ENCODE assay signal across 8 cellular contexts in the genomic region with DNA sequence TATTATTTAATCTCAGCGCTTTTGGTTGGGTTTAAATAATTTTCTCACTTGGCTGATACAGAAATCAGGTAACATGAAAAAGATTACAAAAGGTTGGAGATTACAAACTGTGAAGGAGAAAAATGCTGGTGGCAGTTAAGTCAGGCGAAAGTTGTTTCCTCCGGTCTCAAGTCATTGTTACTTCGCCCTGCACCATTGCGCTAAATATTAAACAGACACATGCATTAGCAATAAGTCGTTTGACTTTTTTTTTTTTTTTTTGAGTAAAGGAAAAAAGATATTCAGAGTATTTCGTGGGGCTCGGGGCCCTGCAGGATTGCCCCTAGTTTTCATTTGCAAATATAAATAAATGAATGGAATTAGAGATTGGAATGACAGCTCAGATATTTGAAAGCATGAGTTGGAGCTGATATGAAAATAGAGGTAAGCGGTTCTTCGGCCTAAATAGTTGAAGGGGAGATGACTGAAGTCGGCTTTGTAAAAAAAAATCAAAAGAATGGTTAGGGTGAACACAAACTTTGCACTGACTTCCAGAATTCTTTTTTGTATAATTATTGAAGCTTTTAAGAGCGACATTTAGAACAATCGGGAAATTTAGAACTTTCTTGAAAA. TPM values are rescaled to one million over a fixed set of nuclear protein-coding genes. Genes with fewer than 3 reads are reported as not detected.
A peak's percentile ranks its signal among the peaks of the same experiment; 100 is the strongest.
DNase-seq lines count a peak whose midpoint lies in the region; ATAC-seq and TF ChIP-seq lines count a peak whose summit lies in the region.

No MANE protein-coding gene starts in this region.

- H3K4me3 ChIP-seq in SK-N-MC (peak overlapping the region; percentile 94), fibroblast of villous mesenchyme (ENCODE audit: low read depth, low read length) (peak overlapping the region; percentile 90), skeletal muscle cell (ENCODE audit: low read depth, low read length) (peak overlapping the region; percentile 84)

- H3K9me3 ChIP-seq in SK-N-MC (ENCODE audit: low read depth, low read length): no peaks in the 10 kb centered on the region

- no peak overlapping the region for H3K27ac ChIP-seq in SK-N-MC

- ATAC-seq in HG02884 (IDR thresholded peaks at IDR 0.05; ENCODE audit: unreplicated experiment) (no peak), GM18867 (IDR thresholded peaks at IDR 0.05; ENCODE audit: unreplicated experiment) (no peak)

- H3K9ac ChIP-seq in SK-N-MC (ENCODE audit: insufficient read length): peak overlapping the region; percentile 94

- no peaks in the 10 kb centered on the region for H3K36me3 ChIP-seq in SK-N-MC (ENCODE audit: insufficient read depth, low read length)

- DNase-seq in DMS 273 (lab: John Stamatoyannopoulos, UW; ENCODE audit: unreplicated experiment) (peak; percentile 50), DMS 273 treated with DMSO at 0.1 percent for 48 hours (lab: John Stamatoyannopoulos, UW) (no peak), SK-N-MC (ENCODE audit: low read depth, low spot score) (no peak), fibroblast of villous mesenchyme (ENCODE audit: low read depth) (no peak), skeletal muscle cell (ENCODE audit: low read depth) (no peak)
- no peak for DNase-seq in activated CD4-positive, CD25-positive, alpha-beta regulatory T cell (lab: John Stamatoyannopoulos, UW)

- no peak for TF ChIP-seq CTCF in fibroblast of villous mesenchyme (IDR thresholded peaks at IDR 0.05; ENCODE audit: insufficient read depth, low read depth, low read length)

RNA-seq across cellular contexts. Expression of gene SDHAF3, which starts 0.9 kb away (rescaled TPM):
- total RNA-seq in fibroblast of villous mesenchyme: 10.4 and 11.3 TPM in 2 replicates
